27 cellular contexts compared by ENCODE assay signal in the genomic region with DNA sequence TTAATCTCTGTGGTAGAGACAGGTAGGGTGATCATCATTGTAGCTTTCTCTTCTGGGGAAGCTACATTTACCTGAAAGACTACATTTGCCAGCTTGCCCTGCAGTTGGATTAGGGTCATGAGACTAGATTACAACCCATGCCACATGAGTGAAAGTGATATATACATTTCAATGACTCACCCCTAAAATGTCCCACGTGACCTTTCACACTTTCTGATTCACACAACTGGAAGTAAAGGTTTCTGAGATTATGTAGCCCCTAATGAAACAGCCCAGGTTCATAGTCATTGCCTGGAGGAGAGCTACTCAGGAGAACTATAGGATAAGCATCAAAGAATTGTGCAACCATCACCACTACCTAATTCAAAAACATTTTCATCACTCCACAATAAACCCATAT. TPM values are rescaled to one million over a fixed set of nuclear protein-coding genes. Genes with fewer than 3 reads are reported as not detected.
"Had no signal": no experiment of that assay in that cellular context is flagged by ENCODE, and none has a peak within 500 bp of the region (broad histone marks: within the 10 kb centered on the region; RNA-seq: fewer than 3 reads in every experiment).

No MANE protein-coding gene starts in this region.

- H3K36me3 Mint-ChIP-seq: stimulated activated effector memory CD8-positive, alpha-beta T cell treated with anti-CD3 and anti-CD28 coated beads, Interleukin-12 subunit alpha, Interleukin-12 subunit beta, amount 100 ng/mL, for 72 hours had no signal

- H3K36me3 ChIP-seq: lower lobe of right lung, right lobe of liver, thyroid gland, upper lobe of right lung had no signal

- H3K9me3 ChIP-seq: thyroid gland had no signal

- H3K27me3 Mint-ChIP-seq: brain had no signal

- H3K27ac ChIP-seq: lower lobe of right lung, right lobe of liver, thyroid gland, upper lobe of right lung had no signal

- H3K4me3 Mint-ChIP-seq: brain; naive thymus-derived CD4-positive, alpha-beta T cell; neural crest cell; stimulated activated effector memory CD8-positive, alpha-beta T cell treated with anti-CD3 and anti-CD28 coated beads, Interleukin-12 subunit alpha, Interleukin-12 subunit beta, amount 100 ng/mL, for 72 hours; WTC11 had no signal

- ATAC-seq: left lobe of liver; lower lobe of right lung; naive thymus-derived CD4-positive, alpha-beta T cell; right lobe of liver; stimulated activated effector memory CD8-positive, alpha-beta T cell treated with anti-CD3 and anti-CD28 coated beads, Interleukin-12 subunit alpha, Interleukin-12 subunit beta, amount 100 ng/mL, for 72 hours; upper lobe of right lung; WTC11 had no signal

- H3K27ac Mint-ChIP-seq: activated T-helper 2 cell treated with anti-CD3 and anti-CD28 coated beads, Interferon-gamma antibody, Interleukin-2, Interleukin-4, amounts not matched to agents 10 μg/mL and 5 μg/mL and 100 μg/mL, durations not matched to agents 14 hours and 24 hours and 36 hours; brain; naive thymus-derived CD4-positive, alpha-beta T cell; stimulated activated effector memory CD8-positive, alpha-beta T cell treated with anti-CD3 and anti-CD28 coated beads, Interleukin-12 subunit alpha, Interleukin-12 subunit beta, amount 100 ng/mL, for 72 hours; WTC11 had no signal

- H3K27me3 ChIP-seq: right lobe of liver, thyroid gland, upper lobe of right lung had no signal

- H3K4me3 ChIP-seq: lower lobe of right lung, right lobe of liver, thyroid gland, upper lobe of right lung had no signal

- DNase-seq: activated CD4-positive, alpha-beta T cell treated with anti-CD3 and anti-CD28 coated beads, Interleukin-2, amount 50 U/mL, for 48 hours; activated naive CD4-positive, alpha-beta T cell; aorta; central memory CD4-positive, alpha-beta T cell; dermis blood vessel endothelial cell; effector CD8-positive, alpha-beta T cell; foreskin melanocyte; lower lobe of right lung; naive thymus-derived CD4-positive, alpha-beta T cell; occipital lobe; right lobe of liver; small intestine; stimulated activated CD4-positive, alpha-beta T cell treated with anti-CD3 and anti-CD28 coated beads, Interleukin-2, amount 100 ng/mL, for 24 hours; T-helper 9 cell; thyroid gland; upper lobe of right lung had no signal

- H3K4me1 Mint-ChIP-seq: brain; naive thymus-derived CD4-positive, alpha-beta T cell; neural crest cell; stimulated activated effector memory CD8-positive, alpha-beta T cell treated with anti-CD3 and anti-CD28 coated beads, Interleukin-12 subunit alpha, Interleukin-12 subunit beta, amount 100 ng/mL, for 72 hours had no signal

- H3K4me1 ChIP-seq: lower lobe of right lung, right lobe of liver, thyroid gland, upper lobe of right lung had no signal

RNA-seq across cellular contexts. Expression of gene PDCL2, which starts 17.8 kb away (rescaled TPM):
- total RNA-seq: activated T-helper 2 cell treated with anti-CD3 and anti-CD28 coated beads, Interferon-gamma antibody, Interleukin-2, Interleukin-4, amounts not matched to agents 10 μg/mL and 5 μg/mL and 100 μg/mL, durations not matched to agents 14 hours and 24 hours and 36 hours; aorta; dermis blood vessel endothelial cell; kidney epithelial cell; left lobe of liver; lower lobe of right lung; mesenteric fat pad; naive thymus-derived CD4-positive, alpha-beta T cell; neural crest cell; occipital lobe; right lobe of liver; subcutaneous adipose tissue; T-helper 1 cell treated with Interleukin-12 subunit alpha and Interleukin-12 subunit beta and Interleukin-4 antibody, amounts not matched to agents 30 ng/mL and 1 ng/mL, for 36 hours; thyroid gland; upper lobe of right lung; WTC11 had no signal
- polyA plus RNA-seq: adipose tissue; aorta; naive thymus-derived CD4-positive, alpha-beta T cell; small intestine had no signal
